Comparison of ENCODE assay signal across 21 cellular contexts in the genomic region with DNA sequence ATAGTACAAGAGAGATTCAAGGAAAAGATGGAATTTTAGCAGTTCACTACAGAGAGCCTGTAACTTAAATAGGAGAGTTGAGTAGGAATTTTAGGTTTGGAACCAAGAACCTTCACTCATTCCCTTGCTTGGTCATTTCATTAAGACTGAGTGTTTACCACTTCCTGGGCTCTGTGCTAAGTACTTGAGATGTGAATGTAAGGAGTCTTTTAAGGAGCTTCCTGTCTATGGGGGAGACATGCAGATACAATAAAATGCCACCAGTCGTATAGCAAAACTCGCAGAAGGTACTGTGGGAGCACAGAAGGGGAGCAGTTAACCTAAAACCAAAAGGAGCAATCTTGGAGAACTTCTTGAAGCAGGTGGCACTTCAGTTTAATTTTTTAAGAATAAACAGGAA.
A peak's percentile ranks its signal among the peaks of the same experiment; 100 is the strongest.
DNase-seq lines count a peak whose midpoint lies in the region; ATAC-seq and TF ChIP-seq lines count a peak whose summit lies in the region.
"Had no signal": no experiment of that assay in that cellular context is flagged by ENCODE, and none has a peak within 500 bp of the region (broad histone marks: within the 10 kb centered on the region; RNA-seq: fewer than 3 reads in every experiment).

No MANE protein-coding gene starts in this region.

- TF ChIP-seq CTCF in A673 (conservative IDR thresholded peaks at IDR 0.05; ENCODE audit: low read depth, low read length) (no peak), Caco-2 (IDR thresholded peaks at IDR 0.05; ENCODE audit: insufficient read depth in 1 of 2, low read depth in 1 of 2, low read length in 1 of 2, severe bottlenecking in 1 of 2, unreplicated experiment in 1 of 2) (no peak), Loucy (conservative IDR thresholded peaks at IDR 0.05; ENCODE audit: low read length) (no peak), heart right ventricle (IDR thresholded peaks at IDR 0.05) (no peak)

- peak overlapping the region; percentile 7 for H3K4me2 ChIP-seq in Loucy (ENCODE audit: low read depth, low read length, poor library complexity, severe bottlenecking)
- H3K4me2 ChIP-seq: BLaER1 treated with 17β-estradiol and CSF1 and Interleukin-3, amounts not matched to agents 10 nM and 100 nM had no signal

- ATAC-seq in heart right ventricle (no peak), HG03039 (IDR thresholded peaks at IDR 0.05; ENCODE audit: unreplicated experiment) (no peak)
- ATAC-seq: CD8-positive, alpha-beta T cell; GM12878 had no signal

- no peaks in the 10 kb centered on the region for H3K9me2 ChIP-seq in Loucy (replicated peaks; ENCODE audit: low read depth, low read length)

- H3K4me1 ChIP-seq in A673 (ENCODE audit: insufficient read depth, low read length, poor library complexity, severe bottlenecking) (peaks cover 14% of the 10 kb centered on the region), Caco-2 (peaks cover 6% of the 10 kb centered on the region; the same call in 1 of the 2 replicates), Loucy (ENCODE audit: insufficient read depth, low read length, poor library complexity, severe bottlenecking) (peaks cover 34% of the 10 kb centered on the region), heart right ventricle (no peaks in the 10 kb centered on the region)
- H3K4me1 ChIP-seq: BLaER1 treated with 17β-estradiol and CSF1 and Interleukin-3, amounts not matched to agents 10 nM and 100 nM had no signal

- POLR2A ChIA-PET in A673 (lab: Charles Lee; ENCODE audit: low non-redundant PET), result no interaction called here
- POLR2A ChIA-PET in Caco-2 (lab: Charles Lee), result no interaction called here

- intact Hi-C loops in A673 (cut with micrococcal nuclease; ENCODE audit: unreplicated experiment), result loop anchor here (10.0 kb wide), 1 partner anchor 168 kb away; no protein-coding TSS in a partner anchor
- intact Hi-C loops in Caco-2 (cut with micrococcal nuclease; ENCODE audit: unreplicated experiment), result no loop called here
- intact Hi-C loops in heart right ventricle (cut with DNase I), result no loop called here

- H3K79me2 ChIP-seq in Loucy (ENCODE audit: insufficient read depth, low read length), result no peaks in the 10 kb centered on the region

- peaks cover 17% of the 10 kb centered on the region for H3K9me3 Mint-ChIP-seq in Caco-2 (ENCODE audit: unreplicated experiment)
- H3K9me3 Mint-ChIP-seq: CD8-positive, alpha-beta T cell had no signal

- 89 to 92% methylated on average over 2 of the region's 2 CpGs for WGBS in heart right ventricle, 2 donors

- H3K9me3 ChIP-seq in A673 (ENCODE audit: low read depth, low read length, poor library complexity, severe bottlenecking) (no peaks in the 10 kb centered on the region), Caco-2 (0 out of 2 replicates have a peak, but pooled peaks cover 2% of the 10 kb centered on the region), Loucy (ENCODE audit: insufficient read depth, low read depth, low read length) (no peaks in the 10 kb centered on the region), heart right ventricle (peaks cover 0 to 6% (median 0%) of the 10 kb centered on the region in 11 donors)

- H3K27me3 Mint-ChIP-seq in Caco-2 (ENCODE audit: insufficient read depth, unreplicated experiment), result no peaks in the 10 kb centered on the region
- H3K27me3 Mint-ChIP-seq: B cell; CD4-positive, alpha-beta T cell had no signal

- BruUV-seq in A673 (replicated peaks; lab: Mats Ljungman, UMichigan) (no TSS peak), Caco-2 (replicated peaks; lab: Mats Ljungman, UMichigan) (no TSS peak)

- DNase-seq in A673 (ENCODE audit: low spot score) (peak; percentile 42), Caco-2 (no peak), LoVo (ENCODE audit: low spot score) (no peak), heart right ventricle (no peak)
- DNase-seq: 8988T; AML-193; CD4-positive, alpha-beta T cell; CD8-positive, alpha-beta T cell; DMS 273 treated with DMSO at 0.1 percent for 48 hours; DMS153; DMS53; DMS79; DND-41; EL; GDM1 had no signal

- H3K27ac ChIP-seq in A673 (ENCODE audit: low read depth, low read length, poor library complexity, severe bottlenecking) (peak overlapping the region; percentile 29), heart right ventricle (no peak overlapping the region)
- H3K27ac ChIP-seq: BLaER1 treated with 17β-estradiol and CSF1 and Interleukin-3, amounts not matched to agents 10 nM and 100 nM; C4-2B had no signal

- H3F3A ChIP-seq in Loucy (ENCODE audit: low read depth), result no peaks in the 10 kb centered on the region

- H3K36me3 Mint-ChIP-seq in Caco-2 (ENCODE audit: insufficient read depth, unreplicated experiment), result no peaks in the 10 kb centered on the region
- H3K36me3 Mint-ChIP-seq: CD8-positive, alpha-beta T cell had no signal

- H3K9ac ChIP-seq in Loucy (ENCODE audit: low read depth, low read length, poor library complexity, severe bottlenecking), result no peak overlapping the region
- H3K9ac ChIP-seq: BLaER1 treated with 17β-estradiol and CSF1 and Interleukin-3, amounts not matched to agents 10 nM and 100 nM had no signal

- no peak overlapping the region for H2AFZ ChIP-seq in Loucy (ENCODE audit: low read length)

- H3K27me3 ChIP-seq in A673 (replicated peaks; ENCODE audit: insufficient read depth, low read depth, low read length, poor library complexity) (no peaks in the 10 kb centered on the region), Caco-2 (replicated peaks; ENCODE audit: control insufficient read depth, insufficient read depth, low read length) (no peaks in the 10 kb centered on the region), Loucy (ENCODE audit: insufficient read depth, low read length, poor library complexity, severe bottlenecking) (no peaks in the 10 kb centered on the region), heart right ventricle (no peaks in the 10 kb centered on the region)
- H3K27me3 ChIP-seq: BLaER1 treated with 17β-estradiol and CSF1 and Interleukin-3, amounts not matched to agents 10 nM and 100 nM had no signal

- peak overlapping the region; percentile 15 for H3K27ac Mint-ChIP-seq in Caco-2 (ENCODE audit: unreplicated experiment)
- H3K27ac Mint-ChIP-seq: B cell; CD4-positive, alpha-beta T cell; CD8-positive, alpha-beta T cell had no signal

- H4K20me1 ChIP-seq in Loucy (ENCODE audit: insufficient read depth, low read length, poor library complexity, severe bottlenecking), result no peaks in the 10 kb centered on the region
- H4K20me1 ChIP-seq: BLaER1 treated with 17β-estradiol and CSF1 and Interleukin-3, amounts not matched to agents 10 nM and 100 nM had no signal

- H3K4me1 Mint-ChIP-seq in Caco-2 (ENCODE audit: low read depth, unreplicated experiment), result peaks cover 8% of the 10 kb centered on the region
- H3K4me1 Mint-ChIP-seq: B cell had no signal

- no peak overlapping the region for H3K4me3 Mint-ChIP-seq in Caco-2 (ENCODE audit: unreplicated experiment)
- H3K4me3 Mint-ChIP-seq: B cell; CD4-positive, alpha-beta T cell; CD8-positive, alpha-beta T cell had no signal

- H3K36me3 ChIP-seq in A673 (ENCODE audit: insufficient read depth, low read length, poor library complexity, severe bottlenecking) (peaks cover 8% of the 10 kb centered on the region), Caco-2 (ENCODE audit: control insufficient read depth, insufficient read depth, low read length) (no peaks in the 10 kb centered on the region), Loucy (ENCODE audit: insufficient read depth, low read length) (no peaks in the 10 kb centered on the region), heart right ventricle (no peaks in the 10 kb centered on the region)
- H3K36me3 ChIP-seq: BLaER1 treated with 17β-estradiol and CSF1 and Interleukin-3, amounts not matched to agents 10 nM and 100 nM had no signal

- CTCF ChIA-PET in A673 (lab: Charles Lee), result no interaction called here
- CTCF ChIA-PET in Caco-2 (lab: Charles Lee), result no interaction called here

- H3K4me3 ChIP-seq in A673 (ENCODE audit: low read depth, low read length, poor library complexity, severe bottlenecking) (no peak overlapping the region), Caco-2 (ENCODE audit: low read depth, low read length) (no peak overlapping the region), Loucy (ENCODE audit: low read length, poor library complexity, severe bottlenecking) (no peak overlapping the region), heart right ventricle (no peak overlapping the region)
- H3K4me3 ChIP-seq: BLaER1 treated with 17β-estradiol and CSF1 and Interleukin-3, amounts not matched to agents 10 nM and 100 nM; GM12878 had no signal
